In genomic region chr1:156742017-156742416, GRCh38 we compare ENCODE assay signal across 2 cellular contexts.
TF ChIP-seq lines count a peak whose summit lies in the region.

No MANE protein-coding gene starts in this region.

TF ChIP-seq in SK-N-SH, 30 proteins besides CTCF, POLR2A, EP300 and RAD21 (continued from another document):
- TF ChIP-seq ZBTB33 (IDR thresholded peaks at IDR 0.05; ENCODE audit: borderline replicate concordance, low read depth) (no peak), MAX (IDR thresholded peaks at IDR 0.05; ENCODE audit: low read depth) (no peak), JUND (IDR thresholded peaks at IDR 0.05) (no peak), FOXM1 (IDR thresholded peaks at IDR 0.05; ENCODE audit: low read depth) (no peak), FOSL2 (IDR thresholded peaks at IDR 0.05; ENCODE audit: borderline replicate concordance, low read depth) (no peak), TCF12 (IDR thresholded peaks at IDR 0.05) (no peak), RCOR1 (IDR thresholded peaks at IDR 0.05; ENCODE audit: low read length) (no peak)

TF ChIP-seq in SK-N-SH treated with all-trans-retinoic acid at 6 μM for 48 hours, 23 proteins besides CTCF, POLR2A, EP300 and RAD21 (continued from another document):
- no peak for TF ChIP-seq TSHZ2 (CRISPR knock-in tag; IDR thresholded peaks at IDR 0.05)
- TF ChIP-seq OSR1 (CRISPR knock-in tag; IDR thresholded peaks at IDR 0.05), result no peak
- TF ChIP-seq CSDC2 (CRISPR knock-in tag; IDR thresholded peaks at IDR 0.05), result no peak
- TF ChIP-seq ZFP30 (CRISPR knock-in tag; IDR thresholded peaks at IDR 0.05), result no peak
- no peak for TF ChIP-seq RARB (CRISPR knock-in tag; IDR thresholded peaks at IDR 0.05)
- no peak for TF ChIP-seq ESRRG (CRISPR knock-in tag; IDR thresholded peaks at IDR 0.05)
- TF ChIP-seq TCF4 (CRISPR knock-in tag; IDR thresholded peaks at IDR 0.05; ENCODE audit: borderline replicate concordance), result no peak
- TF ChIP-seq BACH2 (CRISPR knock-in tag; IDR thresholded peaks at IDR 0.05; ENCODE audit: borderline replicate concordance), result no peak
